Comparison of ENCODE assay signal across 1 cellular context in the genomic region with DNA sequence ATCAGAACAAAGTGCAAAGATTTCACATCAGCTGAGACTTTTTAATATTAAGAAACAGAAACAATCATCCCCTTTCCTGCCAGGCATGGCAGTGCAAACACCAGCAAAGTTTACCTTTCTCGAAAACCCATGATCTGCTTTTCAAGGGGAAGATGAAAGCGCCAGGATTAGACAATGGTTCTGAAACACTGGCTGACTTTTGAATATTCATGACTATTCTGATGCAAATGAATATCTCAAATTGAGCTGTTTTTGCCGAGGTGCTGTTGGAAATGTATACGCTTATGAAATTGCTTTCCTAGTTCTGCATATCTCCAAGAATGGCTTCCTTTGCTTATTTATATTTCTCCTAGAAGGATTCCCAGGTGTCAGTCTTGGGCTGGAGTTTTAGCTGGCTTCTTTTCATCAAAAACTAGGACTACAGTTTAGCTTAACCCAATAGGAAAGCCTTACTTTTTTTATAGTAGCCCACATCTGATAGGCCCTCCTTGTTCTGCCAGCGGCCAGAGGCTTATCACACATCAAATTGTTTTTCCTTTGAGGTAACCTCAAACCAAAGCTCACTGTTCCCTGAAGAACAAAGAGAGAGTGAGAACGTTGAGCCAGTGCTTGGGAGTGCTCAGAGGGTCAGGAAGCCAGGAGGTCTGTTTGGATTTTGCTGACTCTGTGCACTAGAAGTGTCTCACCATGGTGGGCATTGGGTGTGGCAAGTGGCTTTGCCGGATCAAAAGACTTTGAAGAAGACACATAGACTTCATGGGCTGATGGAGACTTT.
A peak's percentile ranks its signal among the peaks of the same experiment; 100 is the strongest.
TF ChIP-seq lines count a peak whose summit lies in the region.

No MANE protein-coding gene starts in this region.

TF ChIP-seq in GM23338, 12 proteins besides CTCF, POLR2A, EP300 and RAD21 (continued from another document):
- TF ChIP-seq, protein P1, sequence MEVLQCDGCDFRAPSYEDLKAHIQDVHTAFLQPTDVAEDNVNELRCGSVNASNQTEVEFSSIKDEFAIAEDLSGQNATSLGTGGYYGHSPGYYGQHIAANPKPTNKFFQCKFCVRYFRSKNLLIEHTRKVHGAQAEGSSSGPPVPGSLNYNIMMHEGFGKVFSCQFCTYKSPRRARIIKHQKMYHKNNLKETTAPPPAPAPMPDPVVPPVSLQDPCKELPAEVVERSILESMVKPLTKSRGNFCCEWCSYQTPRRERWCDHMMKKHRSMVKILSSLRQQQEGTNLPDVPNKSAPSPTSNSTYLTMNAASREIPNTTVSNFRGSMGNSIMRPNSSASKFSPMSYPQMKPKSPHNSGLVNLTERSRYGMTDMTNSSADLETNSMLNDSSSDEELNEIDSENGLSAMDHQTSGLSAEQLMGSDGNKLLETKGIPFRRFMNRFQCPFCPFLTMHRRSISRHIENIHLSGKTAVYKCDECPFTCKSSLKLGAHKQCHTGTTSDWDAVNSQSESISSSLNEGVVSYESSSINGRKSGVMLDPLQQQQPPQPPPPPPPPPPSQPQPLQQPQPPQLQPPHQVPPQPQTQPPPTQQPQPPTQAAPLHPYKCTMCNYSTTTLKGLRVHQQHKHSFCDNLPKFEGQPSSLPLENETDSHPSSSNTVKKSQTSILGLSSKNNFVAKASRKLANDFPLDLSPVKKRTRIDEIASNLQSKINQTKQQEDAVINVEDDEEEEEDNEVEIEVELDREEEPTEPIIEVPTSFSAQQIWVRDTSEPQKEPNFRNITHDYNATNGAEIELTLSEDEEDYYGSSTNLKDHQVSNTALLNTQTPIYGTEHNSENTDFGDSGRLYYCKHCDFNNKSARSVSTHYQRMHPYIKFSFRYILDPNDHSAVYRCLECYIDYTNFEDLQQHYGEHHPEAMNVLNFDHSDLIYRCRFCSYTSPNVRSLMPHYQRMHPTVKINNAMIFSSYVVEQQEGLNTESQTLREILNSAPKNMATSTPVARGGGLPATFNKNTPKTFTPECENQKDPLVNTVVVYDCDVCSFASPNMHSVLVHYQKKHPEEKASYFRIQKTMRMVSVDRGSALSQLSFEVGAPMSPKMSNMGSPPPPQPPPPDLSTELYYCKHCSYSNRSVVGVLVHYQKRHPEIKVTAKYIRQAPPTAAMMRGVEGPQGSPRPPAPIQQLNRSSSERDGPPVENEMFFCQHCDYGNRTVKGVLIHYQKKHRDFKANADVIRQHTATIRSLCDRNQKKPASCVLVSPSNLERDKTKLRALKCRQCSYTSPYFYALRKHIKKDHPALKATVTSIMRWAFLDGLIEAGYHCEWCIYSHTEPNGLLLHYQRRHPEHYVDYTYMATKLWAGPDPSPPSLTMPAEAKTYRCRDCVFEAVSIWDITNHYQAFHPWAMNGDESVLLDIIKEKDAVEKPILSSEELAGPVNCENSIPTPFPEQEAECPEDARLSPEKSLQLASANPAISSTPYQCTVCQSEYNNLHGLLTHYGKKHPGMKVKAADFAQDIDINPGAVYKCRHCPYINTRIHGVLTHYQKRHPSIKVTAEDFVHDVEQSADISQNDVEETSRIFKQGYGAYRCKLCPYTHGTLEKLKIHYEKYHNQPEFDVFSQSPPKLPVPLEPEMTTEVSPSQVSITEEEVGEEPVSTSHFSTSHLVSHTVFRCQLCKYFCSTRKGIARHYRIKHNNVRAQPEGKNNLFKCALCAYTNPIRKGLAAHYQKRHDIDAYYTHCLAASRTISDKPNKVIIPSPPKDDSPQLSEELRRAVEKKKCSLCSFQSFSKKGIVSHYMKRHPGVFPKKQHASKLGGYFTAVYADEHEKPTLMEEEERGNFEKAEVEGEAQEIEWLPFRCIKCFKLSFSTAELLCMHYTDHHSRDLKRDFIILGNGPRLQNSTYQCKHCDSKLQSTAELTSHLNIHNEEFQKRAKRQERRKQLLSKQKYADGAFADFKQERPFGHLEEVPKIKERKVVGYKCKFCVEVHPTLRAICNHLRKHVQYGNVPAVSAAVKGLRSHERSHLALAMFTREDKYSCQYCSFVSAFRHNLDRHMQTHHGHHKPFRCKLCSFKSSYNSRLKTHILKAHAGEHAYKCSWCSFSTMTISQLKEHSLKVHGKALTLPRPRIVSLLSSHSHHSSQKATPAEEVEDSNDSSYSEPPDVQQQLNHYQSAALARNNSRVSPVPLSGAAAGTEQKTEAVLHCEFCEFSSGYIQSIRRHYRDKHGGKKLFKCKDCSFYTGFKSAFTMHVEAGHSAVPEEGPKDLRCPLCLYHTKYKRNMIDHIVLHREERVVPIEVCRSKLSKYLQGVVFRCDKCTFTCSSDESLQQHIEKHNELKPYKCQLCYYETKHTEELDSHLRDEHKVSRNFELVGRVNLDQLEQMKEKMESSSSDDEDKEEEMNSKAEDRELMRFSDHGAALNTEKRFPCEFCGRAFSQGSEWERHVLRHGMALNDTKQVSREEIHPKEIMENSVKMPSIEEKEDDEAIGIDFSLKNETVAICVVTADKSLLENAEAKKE (CRISPR knock-in tag; IDR thresholded peaks at IDR 0.05): no peak
- TF ChIP-seq JUNB (IDR thresholded peaks at IDR 0.05; ENCODE audit: unreplicated experiment): no peak
- no peak for TF ChIP-seq POLR2AphosphoS5 (IDR thresholded peaks at IDR 0.05; ENCODE audit: low read depth)
- TF ChIP-seq, protein P2, sequence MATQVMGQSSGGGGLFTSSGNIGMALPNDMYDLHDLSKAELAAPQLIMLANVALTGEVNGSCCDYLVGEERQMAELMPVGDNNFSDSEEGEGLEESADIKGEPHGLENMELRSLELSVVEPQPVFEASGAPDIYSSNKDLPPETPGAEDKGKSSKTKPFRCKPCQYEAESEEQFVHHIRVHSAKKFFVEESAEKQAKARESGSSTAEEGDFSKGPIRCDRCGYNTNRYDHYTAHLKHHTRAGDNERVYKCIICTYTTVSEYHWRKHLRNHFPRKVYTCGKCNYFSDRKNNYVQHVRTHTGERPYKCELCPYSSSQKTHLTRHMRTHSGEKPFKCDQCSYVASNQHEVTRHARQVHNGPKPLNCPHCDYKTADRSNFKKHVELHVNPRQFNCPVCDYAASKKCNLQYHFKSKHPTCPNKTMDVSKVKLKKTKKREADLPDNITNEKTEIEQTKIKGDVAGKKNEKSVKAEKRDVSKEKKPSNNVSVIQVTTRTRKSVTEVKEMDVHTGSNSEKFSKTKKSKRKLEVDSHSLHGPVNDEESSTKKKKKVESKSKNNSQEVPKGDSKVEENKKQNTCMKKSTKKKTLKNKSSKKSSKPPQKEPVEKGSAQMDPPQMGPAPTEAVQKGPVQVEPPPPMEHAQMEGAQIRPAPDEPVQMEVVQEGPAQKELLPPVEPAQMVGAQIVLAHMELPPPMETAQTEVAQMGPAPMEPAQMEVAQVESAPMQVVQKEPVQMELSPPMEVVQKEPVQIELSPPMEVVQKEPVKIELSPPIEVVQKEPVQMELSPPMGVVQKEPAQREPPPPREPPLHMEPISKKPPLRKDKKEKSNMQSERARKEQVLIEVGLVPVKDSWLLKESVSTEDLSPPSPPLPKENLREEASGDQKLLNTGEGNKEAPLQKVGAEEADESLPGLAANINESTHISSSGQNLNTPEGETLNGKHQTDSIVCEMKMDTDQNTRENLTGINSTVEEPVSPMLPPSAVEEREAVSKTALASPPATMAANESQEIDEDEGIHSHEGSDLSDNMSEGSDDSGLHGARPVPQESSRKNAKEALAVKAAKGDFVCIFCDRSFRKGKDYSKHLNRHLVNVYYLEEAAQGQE (IDR thresholded peaks at IDR 0.05; ENCODE audit: unreplicated experiment): no peak
- TF ChIP-seq NANOG (IDR thresholded peaks at IDR 0.05; ENCODE audit: borderline replicate concordance): peak; percentile 54
- TF ChIP-seq, protein P3, sequence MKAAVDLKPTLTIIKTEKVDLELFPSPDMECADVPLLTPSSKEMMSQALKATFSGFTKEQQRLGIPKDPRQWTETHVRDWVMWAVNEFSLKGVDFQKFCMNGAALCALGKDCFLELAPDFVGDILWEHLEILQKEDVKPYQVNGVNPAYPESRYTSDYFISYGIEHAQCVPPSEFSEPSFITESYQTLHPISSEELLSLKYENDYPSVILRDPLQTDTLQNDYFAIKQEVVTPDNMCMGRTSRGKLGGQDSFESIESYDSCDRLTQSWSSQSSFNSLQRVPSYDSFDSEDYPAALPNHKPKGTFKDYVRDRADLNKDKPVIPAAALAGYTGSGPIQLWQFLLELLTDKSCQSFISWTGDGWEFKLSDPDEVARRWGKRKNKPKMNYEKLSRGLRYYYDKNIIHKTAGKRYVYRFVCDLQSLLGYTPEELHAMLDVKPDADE (IDR thresholded peaks at IDR 0.05): no peak
- no peak for TF ChIP-seq EZH2 (IDR thresholded peaks at IDR 0.05; ENCODE audit: low read depth, unreplicated experiment)
- TF ChIP-seq ZNF114 (CRISPR knock-in tag; IDR thresholded peaks at IDR 0.05): no peak
